Comparison of ENCODE assay signal across 32 cellular contexts in the genomic region with DNA sequence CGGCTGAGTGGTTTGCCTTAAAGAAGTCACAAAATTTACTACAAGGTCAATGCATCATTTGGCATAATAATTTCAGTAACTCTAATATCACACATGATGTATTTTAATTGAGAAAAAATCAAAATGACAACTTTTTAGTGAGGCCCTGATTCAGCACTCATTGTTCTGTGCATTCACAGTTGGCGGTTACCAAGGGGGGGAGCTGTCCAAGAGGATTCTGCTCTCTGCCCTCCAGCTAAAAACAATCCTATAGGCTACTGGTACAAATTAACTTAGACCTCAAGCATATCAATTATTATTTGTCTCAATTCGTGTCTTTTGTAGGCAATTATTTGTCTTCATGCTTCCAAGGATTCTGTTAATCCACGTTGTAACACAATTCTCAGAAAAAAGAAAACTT.
"Had no signal": no experiment of that assay in that cellular context is flagged by ENCODE, and none has a peak within 500 bp of the region (broad histone marks: within the 10 kb centered on the region; RNA-seq: fewer than 3 reads in every experiment).

No MANE protein-coding gene starts in this region.

- H3K9me3 Mint-ChIP-seq: activated CD4-positive, alpha-beta T cell treated with anti-CD3 and anti-CD28 coated beads, Interleukin-2, amount 10 ng/mL, durations not matched to agents 7 days and 5 days; activated naive CD4-positive, alpha-beta T cell treated with anti-CD3 and anti-CD28 coated beads for 36 hours; activated naive CD4-positive, alpha-beta T cell treated with anti-CD3 and anti-CD28 coated beads, Interleukin-2, amount 50 U/mL, for 72 hours; activated T-cell treated with anti-CD3 and anti-CD28 coated beads, Interleukin-2, amount 50 U/mL, for 24 hours; activated T-helper 2 cell treated with anti-CD3 and anti-CD28 coated beads, Interferon-gamma antibody, Interleukin-2, Interleukin-4, amounts not matched to agents 10 μg/mL and 5 μg/mL and 100 μg/mL, durations not matched to agents 14 hours and 24 hours and 36 hours had no signal

- H3K4me3 ChIP-seq: adrenal gland, body of pancreas, breast epithelium, MG63 had no signal

- H3K27ac ChIP-seq: adrenal gland, body of pancreas, breast epithelium, RWPE1 had no signal

- H3K9me3 ChIP-seq: adrenal gland, body of pancreas, breast epithelium, MG63 had no signal

- H3K27me3 Mint-ChIP-seq: activated CD4-positive, alpha-beta T cell treated with anti-CD3 and anti-CD28 coated beads for 36 hours; activated CD4-positive, alpha-beta T cell treated with anti-CD3 and anti-CD28 coated beads, Interleukin-2, amount 10 ng/mL, durations not matched to agents 7 days and 5 days; activated T-cell treated with anti-CD3 and anti-CD28 coated beads, Interleukin-2, amount 50 U/mL, for 24 hours had no signal

- H3K27ac Mint-ChIP-seq: activated CD4-positive, alpha-beta T cell treated with anti-CD3 and anti-CD28 coated beads for 36 hours; activated CD4-positive, alpha-beta T cell treated with anti-CD3 and anti-CD28 coated beads, Interleukin-2, amount 10 ng/mL, durations not matched to agents 7 days and 5 days; activated CD8-positive, alpha-beta T cell treated with anti-CD3 and anti-CD28 coated beads, Interleukin-2, amount 10 ng/mL, durations not matched to agents 7 days and 5 days; activated naive CD4-positive, alpha-beta T cell treated with anti-CD3 and anti-CD28 coated beads for 36 hours; activated naive CD4-positive, alpha-beta T cell treated with anti-CD3 and anti-CD28 coated beads, Interleukin-2, amount 50 U/mL, for 72 hours; activated T-cell treated with anti-CD3 and anti-CD28 coated beads, Interleukin-2, amount 50 U/mL, for 24 hours; activated T-helper 2 cell treated with anti-CD3 and anti-CD28 coated beads, Interferon-gamma antibody, Interleukin-2, Interleukin-4, amounts not matched to agents 10 μg/mL and 5 μg/mL and 100 μg/mL, durations not matched to agents 14 hours and 24 hours and 36 hours had no signal

- H3K4me1 ChIP-seq: adrenal gland, body of pancreas, breast epithelium had no signal

- H3K27me3 ChIP-seq: adrenal gland, body of pancreas, breast epithelium, MG63 had no signal

- H3K36me3 Mint-ChIP-seq: activated naive CD4-positive, alpha-beta T cell treated with anti-CD3 and anti-CD28 coated beads, Interleukin-2, amount 50 U/mL, for 72 hours had no signal

- H3K36me3 ChIP-seq: adrenal gland, breast epithelium, MG63 had no signal

- DNase-seq: activated CD4-positive, alpha-beta T cell treated with anti-CD3 and anti-CD28 coated beads for 36 hours; activated CD4-positive, alpha-beta T cell treated with anti-CD3 and anti-CD28 coated beads, Interleukin-2, amount 10 ng/mL, durations not matched to agents 7 days and 5 days; activated CD4-positive, alpha-beta T cell treated with anti-CD3 and anti-CD28 coated beads, Interleukin-2, amount 50 U/mL, for 48 hours; activated CD8-positive, alpha-beta T cell treated with anti-CD3 and anti-CD28 coated beads, Interleukin-2, amount 10 ng/mL, durations not matched to agents 7 days and 5 days; activated gamma-delta T cell treated with Interleukin-2 at 50 U/mL for 16 hours; activated naive CD4-positive, alpha-beta T cell treated with anti-CD3 and anti-CD28 coated beads for 36 hours; activated T-cell treated with anti-CD3 and anti-CD28 coated beads, Interleukin-2, amount 50 U/mL, for 24 hours; adrenal gland; body of pancreas; Karpas-422; KBM-7; MG63; NCI-H1048; NCI-H1105 treated with DMSO at 0.1 percent for 48 hours; NCI-H1436; NCI-H1694; NCI-H1930; NCI-H2081 treated with DMSO at 0.1 percent for 48 hours; NCI-H2227 treated with DMSO at 0.1 percent for 48 hours; NCI-H446; NCI-H510A treated with DMSO at 0.1 percent for 48 hours; NCI-H526 treated with DMSO at 0.1 percent for 48 hours; NK-92 treated with Interleukin-12 subunit alpha and Interleukin-12 subunit beta, amount 100 ng/mL, for 24 hours; PC-3; SIG-M5; SW 1271; T-helper 1 cell; T1000 had no signal

- H3K4me3 Mint-ChIP-seq: activated CD4-positive, alpha-beta T cell treated with anti-CD3 and anti-CD28 coated beads for 36 hours; activated CD4-positive, alpha-beta T cell treated with anti-CD3 and anti-CD28 coated beads, Interleukin-2, amount 10 ng/mL, durations not matched to agents 7 days and 5 days; activated CD8-positive, alpha-beta T cell treated with anti-CD3 and anti-CD28 coated beads, Interleukin-2, amount 10 ng/mL, durations not matched to agents 7 days and 5 days; activated naive CD4-positive, alpha-beta T cell treated with anti-CD3 and anti-CD28 coated beads for 36 hours; activated T-cell treated with anti-CD3 and anti-CD28 coated beads, Interleukin-2, amount 50 U/mL, for 24 hours had no signal
